In the genomic region with DNA sequence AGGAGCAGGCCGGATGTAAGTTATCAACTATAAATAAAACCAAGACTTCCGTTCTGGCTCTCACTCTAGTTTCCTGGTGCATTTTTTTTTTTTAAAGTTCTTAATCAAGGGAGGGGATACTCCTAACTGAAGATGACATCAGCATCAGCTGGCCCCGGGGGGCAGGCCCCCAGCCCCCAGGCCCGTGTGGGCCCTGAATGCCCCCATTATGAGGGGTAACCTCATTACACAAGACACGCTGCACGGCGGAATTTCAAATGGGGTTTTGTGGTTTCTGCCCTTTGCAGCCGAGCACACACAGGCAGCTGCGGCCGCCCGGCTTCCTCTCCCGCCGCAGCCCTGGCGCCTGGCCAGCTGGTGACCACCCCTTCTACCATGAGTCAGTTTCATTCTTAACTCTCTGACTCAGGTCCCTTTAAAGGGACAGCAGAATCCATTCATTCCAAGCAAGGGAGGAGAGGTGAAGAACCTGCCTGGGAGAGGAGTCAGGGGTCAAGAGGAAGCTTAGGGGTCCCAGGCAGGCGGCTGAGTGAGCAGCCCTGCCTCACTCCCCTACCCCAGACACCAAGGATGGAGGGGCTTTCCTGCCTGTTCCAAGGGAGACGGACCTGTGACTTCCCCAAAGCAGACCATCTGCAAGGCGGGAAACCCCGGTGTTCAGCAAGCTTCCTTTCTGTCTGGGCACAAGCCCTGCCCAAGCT, we compare ENCODE assay signal across 1 cellular context.
TF ChIP-seq lines count a peak whose summit lies in the region.

No MANE protein-coding gene starts in this region.

TF ChIP-seq in K562, 482 proteins besides CTCF, POLR2A, EP300 and RAD21 (continued from another document):
- TF ChIP-seq BHLHE40 (IDR thresholded peaks at IDR 0.05; ENCODE audit: low read length) (peak; percentile 87), RBM14 (IDR thresholded peaks at IDR 0.05; ENCODE audit: borderline replicate concordance, insufficient read depth, low read depth, low read length) (no peak), KLF6 (CRISPR knock-in tag; IDR thresholded peaks at IDR 0.05; ENCODE audit: borderline replicate concordance) (no peak), ETS2 (tag; IDR thresholded peaks at IDR 0.05; ENCODE audit: borderline replicate concordance, poor library complexity, severe bottlenecking) (no peak), RUNX1 (IDR thresholded peaks at IDR 0.05; ENCODE audit: low read depth) (peak; percentile 49; the same call in 1 of the 2 replicates), ASH1L (IDR thresholded peaks at IDR 0.05; ENCODE audit: borderline replicate concordance, low read depth, partially characterized antibody) (no peak), GATA2 (CRISPR knock-in tag; IDR thresholded peaks at IDR 0.05) (no peak), ZNF24 (IDR thresholded peaks at IDR 0.05) (no peak), ZNF217 (CRISPR knock-in tag; IDR thresholded peaks at IDR 0.05) (no peak), HNRNPK (IDR thresholded peaks at IDR 0.05; ENCODE audit: low read depth, low read length, poor library complexity, severe bottlenecking) (no peak), SOX6 (IDR thresholded peaks at IDR 0.05) (peak; percentile 56; the same call in 1 of the 2 replicates), SIRT6 (IDR thresholded peaks at IDR 0.05; ENCODE audit: low read depth, low read length) (no peak), CXXC5 (CRISPR knock-in tag; IDR thresholded peaks at IDR 0.05) (peak; percentile 82), CTBP1 (IDR thresholded peaks at IDR 0.05; ENCODE audit: borderline replicate concordance) (peak; percentile 78; the same call in 1 of the 2 replicates), POLR2B (IDR thresholded peaks at IDR 0.05; ENCODE audit: low read depth, partially characterized antibody) (peak; percentile 0), PHB (CRISPR knock-in tag; IDR thresholded peaks at IDR 0.05) (no peak), NRF1 (conservative IDR thresholded peaks at IDR 0.05 in 1 of 2, IDR thresholded peaks at IDR 0.05 in 1 of 2) (no peak), ZSCAN29 (IDR thresholded peaks at IDR 0.05) (no peak), BRCA1 (IDR thresholded peaks at IDR 0.05) (no peak), BRCA1 (CRISPR knock-in tag; IDR thresholded peaks at IDR 0.05) (no peak), STAT5A (IDR thresholded peaks at IDR 0.05; ENCODE audit: borderline replicate concordance, low read length) (no peak), MEF2D (tag; conservative IDR thresholded peaks at IDR 0.05; ENCODE audit: low read depth) (peak; percentile 75), POLR2AphosphoS2 (IDR thresholded peaks at IDR 0.05; ENCODE audit: low read length) (no peak), ZNF165 (CRISPR knock-in tag; IDR thresholded peaks at IDR 0.05; ENCODE audit: borderline replicate concordance) (no peak), ZEB2 (IDR thresholded peaks at IDR 0.05) (no peak), ZNF644 (tag; IDR thresholded peaks at IDR 0.05; ENCODE audit: low read depth) (no peak), DDX20 (tag; IDR thresholded peaks at IDR 0.05; ENCODE audit: low read depth) (no peak), ZNF764 (CRISPR knock-in tag; IDR thresholded peaks at IDR 0.05; ENCODE audit: low read depth) (no peak), NFXL1 (CRISPR knock-in tag; IDR thresholded peaks at IDR 0.05) (no peak)
- TF ChIP-seq, protein P1, sequence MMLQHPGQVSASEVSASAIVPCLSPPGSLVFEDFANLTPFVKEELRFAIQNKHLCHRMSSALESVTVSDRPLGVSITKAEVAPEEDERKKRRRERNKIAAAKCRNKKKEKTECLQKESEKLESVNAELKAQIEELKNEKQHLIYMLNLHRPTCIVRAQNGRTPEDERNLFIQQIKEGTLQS (IDR thresholded peaks at IDR 0.05): peak; percentile 96
- TF ChIP-seq, protein P1 (CRISPR knock-in tag; conservative IDR thresholded peaks at IDR 0.05): peak; percentile 86; the same call in 1 of the 2 replicates
- TF ChIP-seq, protein P2, sequence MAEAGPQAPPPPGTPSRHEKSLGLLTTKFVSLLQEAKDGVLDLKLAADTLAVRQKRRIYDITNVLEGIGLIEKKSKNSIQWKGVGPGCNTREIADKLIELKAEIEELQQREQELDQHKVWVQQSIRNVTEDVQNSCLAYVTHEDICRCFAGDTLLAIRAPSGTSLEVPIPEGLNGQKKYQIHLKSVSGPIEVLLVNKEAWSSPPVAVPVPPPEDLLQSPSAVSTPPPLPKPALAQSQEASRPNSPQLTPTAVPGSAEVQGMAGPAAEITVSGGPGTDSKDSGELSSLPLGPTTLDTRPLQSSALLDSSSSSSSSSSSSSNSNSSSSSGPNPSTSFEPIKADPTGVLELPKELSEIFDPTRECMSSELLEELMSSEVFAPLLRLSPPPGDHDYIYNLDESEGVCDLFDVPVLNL (CRISPR knock-in tag; IDR thresholded peaks at IDR 0.05; ENCODE audit: low read depth): no peak
- TF ChIP-seq, protein P3, sequence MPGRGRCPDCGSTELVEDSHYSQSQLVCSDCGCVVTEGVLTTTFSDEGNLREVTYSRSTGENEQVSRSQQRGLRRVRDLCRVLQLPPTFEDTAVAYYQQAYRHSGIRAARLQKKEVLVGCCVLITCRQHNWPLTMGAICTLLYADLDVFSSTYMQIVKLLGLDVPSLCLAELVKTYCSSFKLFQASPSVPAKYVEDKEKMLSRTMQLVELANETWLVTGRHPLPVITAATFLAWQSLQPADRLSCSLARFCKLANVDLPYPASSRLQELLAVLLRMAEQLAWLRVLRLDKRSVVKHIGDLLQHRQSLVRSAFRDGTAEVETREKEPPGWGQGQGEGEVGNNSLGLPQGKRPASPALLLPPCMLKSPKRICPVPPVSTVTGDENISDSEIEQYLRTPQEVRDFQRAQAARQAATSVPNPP (IDR thresholded peaks at IDR 0.05; ENCODE audit: borderline replicate concordance, insufficient read depth, insufficient read length): no peak
- TF ChIP-seq, protein P4, sequence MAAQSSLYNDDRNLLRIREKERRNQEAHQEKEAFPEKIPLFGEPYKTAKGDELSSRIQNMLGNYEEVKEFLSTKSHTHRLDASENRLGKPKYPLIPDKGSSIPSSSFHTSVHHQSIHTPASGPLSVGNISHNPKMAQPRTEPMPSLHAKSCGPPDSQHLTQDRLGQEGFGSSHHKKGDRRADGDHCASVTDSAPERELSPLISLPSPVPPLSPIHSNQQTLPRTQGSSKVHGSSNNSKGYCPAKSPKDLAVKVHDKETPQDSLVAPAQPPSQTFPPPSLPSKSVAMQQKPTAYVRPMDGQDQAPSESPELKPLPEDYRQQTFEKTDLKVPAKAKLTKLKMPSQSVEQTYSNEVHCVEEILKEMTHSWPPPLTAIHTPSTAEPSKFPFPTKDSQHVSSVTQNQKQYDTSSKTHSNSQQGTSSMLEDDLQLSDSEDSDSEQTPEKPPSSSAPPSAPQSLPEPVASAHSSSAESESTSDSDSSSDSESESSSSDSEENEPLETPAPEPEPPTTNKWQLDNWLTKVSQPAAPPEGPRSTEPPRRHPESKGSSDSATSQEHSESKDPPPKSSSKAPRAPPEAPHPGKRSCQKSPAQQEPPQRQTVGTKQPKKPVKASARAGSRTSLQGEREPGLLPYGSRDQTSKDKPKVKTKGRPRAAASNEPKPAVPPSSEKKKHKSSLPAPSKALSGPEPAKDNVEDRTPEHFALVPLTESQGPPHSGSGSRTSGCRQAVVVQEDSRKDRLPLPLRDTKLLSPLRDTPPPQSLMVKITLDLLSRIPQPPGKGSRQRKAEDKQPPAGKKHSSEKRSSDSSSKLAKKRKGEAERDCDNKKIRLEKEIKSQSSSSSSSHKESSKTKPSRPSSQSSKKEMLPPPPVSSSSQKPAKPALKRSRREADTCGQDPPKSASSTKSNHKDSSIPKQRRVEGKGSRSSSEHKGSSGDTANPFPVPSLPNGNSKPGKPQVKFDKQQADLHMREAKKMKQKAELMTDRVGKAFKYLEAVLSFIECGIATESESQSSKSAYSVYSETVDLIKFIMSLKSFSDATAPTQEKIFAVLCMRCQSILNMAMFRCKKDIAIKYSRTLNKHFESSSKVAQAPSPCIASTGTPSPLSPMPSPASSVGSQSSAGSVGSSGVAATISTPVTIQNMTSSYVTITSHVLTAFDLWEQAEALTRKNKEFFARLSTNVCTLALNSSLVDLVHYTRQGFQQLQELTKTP (IDR thresholded peaks at IDR 0.05; ENCODE audit: low read depth in 1 of 2, partially characterized antibody in 2 of 2): peak in 1 of 2 experiments; percentile 67
- TF ChIP-seq, protein P5, sequence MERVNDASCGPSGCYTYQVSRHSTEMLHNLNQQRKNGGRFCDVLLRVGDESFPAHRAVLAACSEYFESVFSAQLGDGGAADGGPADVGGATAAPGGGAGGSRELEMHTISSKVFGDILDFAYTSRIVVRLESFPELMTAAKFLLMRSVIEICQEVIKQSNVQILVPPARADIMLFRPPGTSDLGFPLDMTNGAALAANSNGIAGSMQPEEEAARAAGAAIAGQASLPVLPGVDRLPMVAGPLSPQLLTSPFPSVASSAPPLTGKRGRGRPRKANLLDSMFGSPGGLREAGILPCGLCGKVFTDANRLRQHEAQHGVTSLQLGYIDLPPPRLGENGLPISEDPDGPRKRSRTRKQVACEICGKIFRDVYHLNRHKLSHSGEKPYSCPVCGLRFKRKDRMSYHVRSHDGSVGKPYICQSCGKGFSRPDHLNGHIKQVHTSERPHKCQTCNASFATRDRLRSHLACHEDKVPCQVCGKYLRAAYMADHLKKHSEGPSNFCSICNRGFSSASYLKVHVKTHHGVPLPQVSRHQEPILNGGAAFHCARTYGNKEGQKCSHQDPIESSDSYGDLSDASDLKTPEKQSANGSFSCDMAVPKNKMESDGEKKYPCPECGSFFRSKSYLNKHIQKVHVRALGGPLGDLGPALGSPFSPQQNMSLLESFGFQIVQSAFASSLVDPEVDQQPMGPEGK (CRISPR knock-in tag; IDR thresholded peaks at IDR 0.05; ENCODE audit: borderline replicate concordance): no peak
- TF ChIP-seq, protein P6, sequence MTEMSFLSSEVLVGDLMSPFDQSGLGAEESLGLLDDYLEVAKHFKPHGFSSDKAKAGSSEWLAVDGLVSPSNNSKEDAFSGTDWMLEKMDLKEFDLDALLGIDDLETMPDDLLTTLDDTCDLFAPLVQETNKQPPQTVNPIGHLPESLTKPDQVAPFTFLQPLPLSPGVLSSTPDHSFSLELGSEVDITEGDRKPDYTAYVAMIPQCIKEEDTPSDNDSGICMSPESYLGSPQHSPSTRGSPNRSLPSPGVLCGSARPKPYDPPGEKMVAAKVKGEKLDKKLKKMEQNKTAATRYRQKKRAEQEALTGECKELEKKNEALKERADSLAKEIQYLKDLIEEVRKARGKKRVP (CRISPR knock-in tag; IDR thresholded peaks at IDR 0.05): no peak
